In genomic region chr15:50698101-50698500, GRCh38 we compare ENCODE assay signal across 2 cellular contexts.
TF ChIP-seq lines count a peak whose summit lies in the region.

No MANE protein-coding gene starts in this region.

TF ChIP-seq in liver, 16 proteins besides CTCF, POLR2A, EP300 and RAD21 (continued from another document):
- TF ChIP-seq ATF3 (IDR thresholded peaks at IDR 0.05) (no peak), HNF4G (IDR thresholded peaks at IDR 0.05) (no peak), MAX (IDR thresholded peaks at IDR 0.05) (no peak), YY1 (IDR thresholded peaks at IDR 0.05) (no peak), FOXA2 (IDR thresholded peaks at IDR 0.05) (no peak), SP1 (IDR thresholded peaks at IDR 0.05) (no peak), ZBTB33 (IDR thresholded peaks at IDR 0.05) (no peak)

TF ChIP-seq in HepG2, 621 proteins besides CTCF, POLR2A, EP300 and RAD21 (continued from another document):
- TF ChIP-seq GPN1 (CRISPR knock-in tag; IDR thresholded peaks at IDR 0.05; ENCODE audit: borderline replicate concordance) (no peak), MIXL1 (CRISPR knock-in tag; IDR thresholded peaks at IDR 0.05) (no peak), ZNF737 (CRISPR knock-in tag; IDR thresholded peaks at IDR 0.05; ENCODE audit: borderline replicate concordance) (no peak), AHDC1 (CRISPR knock-in tag; IDR thresholded peaks at IDR 0.05; ENCODE audit: borderline replicate concordance) (no peak), DRAP1 (CRISPR knock-in tag; IDR thresholded peaks at IDR 0.05) (no peak), ZNF576 (CRISPR knock-in tag; IDR thresholded peaks at IDR 0.05) (no peak), ZBTB8A (CRISPR knock-in tag; IDR thresholded peaks at IDR 0.05; ENCODE audit: borderline replicate concordance, low read depth) (no peak), EZH2 (conservative IDR thresholded peaks at IDR 0.05; ENCODE audit: low read depth, low read length) (no peak), SMAD3 (CRISPR knock-in tag; IDR thresholded peaks at IDR 0.05) (no peak)
